Comparison of ENCODE assay signal across 8 cellular contexts in the genomic region with DNA sequence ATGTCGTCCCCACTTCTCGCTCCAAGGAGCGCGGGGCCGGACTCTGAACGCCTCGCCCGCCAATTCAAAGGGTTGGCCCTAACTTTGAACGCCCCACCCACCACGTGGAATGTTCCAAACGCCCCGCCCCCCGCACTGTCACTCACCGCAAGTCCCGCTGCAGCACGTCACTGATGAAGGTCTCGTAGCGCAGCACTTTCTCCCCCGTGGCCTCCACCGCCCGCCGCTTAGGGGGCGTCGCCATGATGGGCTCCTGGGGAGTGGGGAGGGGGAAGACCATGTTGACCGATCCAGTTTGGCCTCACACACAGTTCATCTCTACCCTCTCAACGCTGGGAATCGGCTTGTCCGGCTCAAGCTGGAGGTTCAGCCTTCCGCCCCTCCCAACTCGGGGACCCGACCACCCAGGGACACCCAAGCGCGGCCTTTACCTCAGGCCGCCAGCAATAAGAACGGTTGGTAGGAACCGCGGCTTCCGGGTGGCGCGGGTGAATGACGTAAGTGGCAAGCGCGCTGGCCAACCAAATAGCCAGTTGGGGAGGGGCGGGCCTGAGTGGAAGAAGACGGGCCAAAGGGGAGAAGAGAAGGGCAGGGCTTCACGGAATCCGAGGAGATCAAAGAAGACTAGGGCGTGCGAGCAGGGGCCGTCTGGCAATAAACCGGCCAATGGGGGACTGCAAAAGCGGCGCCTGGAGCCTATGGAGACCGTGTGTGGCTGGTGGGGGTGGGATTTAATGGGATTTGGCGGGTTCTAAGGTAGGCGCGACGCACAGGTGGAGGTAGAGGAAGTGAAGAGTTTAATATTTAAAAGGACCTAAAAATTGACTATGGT. TPM values are rescaled to one million over a fixed set of nuclear protein-coding genes. Genes with fewer than 3 reads are reported as not detected.
DNase-seq lines count a peak whose midpoint lies in the region; ATAC-seq, FAIRE-seq and TF ChIP-seq lines count a peak whose summit lies in the region.

A gene with protein sequence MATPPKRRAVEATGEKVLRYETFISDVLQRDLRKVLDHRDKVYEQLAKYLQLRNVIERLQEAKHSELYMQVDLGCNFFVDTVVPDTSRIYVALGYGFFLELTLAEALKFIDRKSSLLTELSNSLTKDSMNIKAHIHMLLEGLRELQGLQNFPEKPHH (minus strand): TSS at position 497 of the 832 bp plus-strand sequence. CDS start 253 bp downstream, at position 244.

- no peak for TF ChIP-seq RAD21 in HepG2 (CRISPR knock-in tag; IDR thresholded peaks at IDR 0.05)

- H3K4me1 ChIP-seq in BLaER1 treated with 17β-estradiol and CSF1 and Interleukin-3, amounts not matched to agents 10 nM and 100 nM = peaks cover 4 to 46% (median 16%) of the 10 kb centered on the region in 10 experiments; a peak in 17 of 20 replicates
- H3K4me1 ChIP-seq in HepG2 (ENCODE audit: insufficient read depth, low read length) = peaks cover 18% of the 10 kb centered on the region

- peak within 1 kb of the TSS; percentile 88 for H3K4me3 Mint-ChIP-seq in dendritic cell treated with granulocyte-macrophage colony-stimulating factor and Interleukin-4, amounts not matched to agents 40 ng/mL and 50 ng/mL, for 4 days

- POLR2A ChIA-PET in HepG2 (lab: Yijun Ruan, JAX) = no interaction called here

- peaks cover 34 to 85% (median 74%) of the 10 kb centered on the region in 11 experiments for H3K27me3 ChIP-seq in BLaER1 treated with 17β-estradiol and CSF1 and Interleukin-3, amounts not matched to agents 10 nM and 100 nM
- no peaks in the 10 kb centered on the region for H3K27me3 ChIP-seq in HepG2 (ENCODE audit: control insufficient read depth in 1 of 2, insufficient read depth in 2 of 2, low read length in 2 of 2)

- H3K27ac Mint-ChIP-seq in dendritic cell treated with granulocyte-macrophage colony-stimulating factor and Interleukin-4, amounts not matched to agents 40 ng/mL and 50 ng/mL, for 4 days = peak within 1 kb of the TSS; percentile 99

- no peak for TF ChIP-seq CTCF in HepG2 (CRISPR knock-in tag; IDR thresholded peaks at IDR 0.05)

- peaks cover 50% of the 10 kb centered on the region for H3K36me3 Mint-ChIP-seq in dendritic cell treated with granulocyte-macrophage colony-stimulating factor and Interleukin-4, amounts not matched to agents 40 ng/mL and 50 ng/mL, for 4 days (ENCODE audit: low read depth)

- H3K4me3 ChIP-seq in BLaER1 treated with 17β-estradiol and CSF1 and Interleukin-3, amounts not matched to agents 10 nM and 100 nM = peak within 1 kb of the TSS; percentile 55 to 73 (median 66)
- H3K4me3 ChIP-seq in HepG2 (replicated peaks in 1 of 3; ENCODE audit: insufficient read depth in 1 of 3, low read depth in 2 of 3, low read length in 3 of 3) = peak within 1 kb of the TSS; percentile 66 to 75 (median 71)

- DNase-seq in NCI-H774 (lab: John Stamatoyannopoulos, UW) = peak; percentile 85
- peak; percentile 89 for DNase-seq in activated CD4-positive, alpha-beta T cell treated with anti-CD3 and anti-CD28 coated beads, Interleukin-2, amount 50 U/mL, for 4 hours
- DNase-seq in HepG2 (ENCODE audit: low spot score) = peak; percentile 91
- peak; percentile 88 for DNase-seq in stimulated activated CD4-positive, alpha-beta T cell treated with anti-CD3 and anti-CD28 coated beads, Interleukin-4, amount 100 ng/mL, for 1 hour

- 4% methylated on average over 28 of the region's 58 CpGs for WGBS in HepG2 (ENCODE audit: low lambda C conversion rate)

- H3K27me3 Mint-ChIP-seq in dendritic cell treated with granulocyte-macrophage colony-stimulating factor and Interleukin-4, amounts not matched to agents 40 ng/mL and 50 ng/mL, for 4 days = no peaks in the 10 kb centered on the region

- peak within 1 kb of the TSS; percentile 89 to 96 (median 93) for H3K27ac ChIP-seq in BLaER1 treated with 17β-estradiol and CSF1 and Interleukin-3, amounts not matched to agents 10 nM and 100 nM
- peak within 1 kb of the TSS; percentile 97 for H3K27ac ChIP-seq in HepG2 (ENCODE audit: extremely low read length, insufficient read depth, low read length)

- H3K4me2 ChIP-seq in BLaER1 treated with 17β-estradiol and CSF1 and Interleukin-3, amounts not matched to agents 10 nM and 100 nM = peak within 1 kb of the TSS; percentile 43 to 68 (median 61)
- peak within 1 kb of the TSS; percentile 74 for H3K4me2 ChIP-seq in HepG2 (ENCODE audit: low read depth, low read length)

- CTCF ChIA-PET in HepG2 (lab: Yijun Ruan, JAX; ENCODE audit: low intra/inter-chr PET ratio, low total read pairs) = no interaction called here

- no peaks in the 10 kb centered on the region for H3K9me3 Mint-ChIP-seq in dendritic cell treated with granulocyte-macrophage colony-stimulating factor and Interleukin-4, amounts not matched to agents 40 ng/mL and 50 ng/mL, for 4 days

- peak within 1 kb of the TSS; percentile 85 to 93 (median 89) for H3K9ac ChIP-seq in BLaER1 treated with 17β-estradiol and CSF1 and Interleukin-3, amounts not matched to agents 10 nM and 100 nM
- peak within 1 kb of the TSS; percentile 90 for H3K9ac ChIP-seq in HepG2 (ENCODE audit: insufficient read depth, low read depth, low read length)

- H3K4me1 Mint-ChIP-seq in dendritic cell treated with granulocyte-macrophage colony-stimulating factor and Interleukin-4, amounts not matched to agents 40 ng/mL and 50 ng/mL, for 4 days (ENCODE audit: low read depth) = peaks cover 25% of the 10 kb centered on the region

- ATAC-seq in GM19372 (IDR thresholded peaks at IDR 0.05; ENCODE audit: low read depth, unreplicated experiment) (peak; percentile 76), HG03558 (IDR thresholded peaks at IDR 0.05; ENCODE audit: extremely low read depth, unreplicated experiment) (peak; percentile 41), HepG2 (peak; percentile 96)

- peaks cover 14 to 41% (median 35%) of the 10 kb centered on the region in 11 experiments for H3K36me3 ChIP-seq in BLaER1 treated with 17β-estradiol and CSF1 and Interleukin-3, amounts not matched to agents 10 nM and 100 nM
- H3K36me3 ChIP-seq in HepG2 (replicated peaks in 1 of 2; ENCODE audit: control insufficient read depth in 1 of 2, insufficient read depth in 2 of 2, low read length in 2 of 2) = peaks cover 3 to 18% of the 10 kb centered on the region in 2 experiments; a peak in 4 of 5 replicates

- FAIRE-seq in HepG2 (lab: Jason Lieb, UNC) = peak; percentile 64

- no TSS peak for BruUV-seq in HepG2 (replicated peaks; lab: Mats Ljungman, UMichigan)

- peak; percentile 46 to 86 for TF ChIP-seq POLR2A in HepG2 (IDR thresholded peaks at IDR 0.05; ENCODE audit: insufficient read depth in 1 of 2, low read depth in 2 of 2, low read length in 2 of 2)

- peaks cover 0 to 20% (median 0%) of the 10 kb centered on the region in 11 experiments; a peak in 3 of 22 replicates for H4K20me1 ChIP-seq in BLaER1 treated with 17β-estradiol and CSF1 and Interleukin-3, amounts not matched to agents 10 nM and 100 nM
- no peaks in the 10 kb centered on the region for H4K20me1 ChIP-seq in HepG2 (ENCODE audit: insufficient read depth, low read length)

- in situ Hi-C loops in HepG2 (cut with HindIII; ENCODE audit: extremely low pct_ligation_motif_present, low pct_unique_long_range_greater_than_20kb) = no loop called here

- TF ChIP-seq EP300 in HepG2 (IDR thresholded peaks at IDR 0.05; ENCODE audit: low read depth in 2 of 2, low read length in 2 of 2) = no peak
- 0 out of 2 replicates have a peak, but pooled peaks have one; percentile 27 for TF ChIP-seq EP300 in HepG2 (CRISPR knock-in tag; IDR thresholded peaks at IDR 0.05; ENCODE audit: borderline replicate concordance)

- no peak within 1 kb of the TSS for H2AFZ ChIP-seq in HepG2 (ENCODE audit: low read length)

- peaks cover 0 to 10% (median 0%) of the 10 kb centered on the region in 11 experiments; a peak in 1 of 22 replicates for H3K9me3 ChIP-seq in BLaER1 treated with 17β-estradiol and CSF1 and Interleukin-3, amounts not matched to agents 10 nM and 100 nM (replicated peaks in 1 of 11)
- H3K9me3 ChIP-seq in HepG2 (ENCODE audit: low read length) = no peaks in the 10 kb centered on the region

- intact Hi-C loops in dendritic cell treated with granulocyte-macrophage colony-stimulating factor and Interleukin-4, amounts not matched to agents 40 ng/mL and 50 ng/mL, for 4 days (cut with micrococcal nuclease) = loop anchor here (10.0 kb wide), 1 partner anchor 366 kb away; no protein-coding TSS in a partner anchor
- intact Hi-C loops in HepG2 (cut with micrococcal nuclease; ENCODE audit: unreplicated experiment) = no loop called here

- H3K79me2 ChIP-seq in HepG2 (ENCODE audit: insufficient read depth, low read length) = peaks cover 4% of the 10 kb centered on the region

TF ChIP-seq in HepG2, 621 proteins besides CTCF, POLR2A, EP300 and RAD21 (continues in another document):
- TF ChIP-seq KDM2A (CRISPR knock-in tag; IDR thresholded peaks at IDR 0.05; ENCODE audit: borderline replicate concordance, low read depth) = peak; percentile 47; the same call in 1 of the 2 replicates
- TF ChIP-seq NFE2 (CRISPR knock-in tag; IDR thresholded peaks at IDR 0.05) = no peak
- 0 out of 2 replicates have a peak, but pooled peaks have one; percentile 36 for TF ChIP-seq MEIS2 (CRISPR knock-in tag; IDR thresholded peaks at IDR 0.05)
- TF ChIP-seq MAF1 (CRISPR knock-in tag; IDR thresholded peaks at IDR 0.05; ENCODE audit: borderline replicate concordance) = 0 out of 2 replicates have a peak, but pooled peaks have one; percentile 49

RNA-seq across cellular contexts. Expression of the gene that starts here (rescaled TPM):
- 107 and 130 TPM in 2 replicates for total RNA-seq in HepG2 (2016; rRNA removed; fragmentation: Illumina TruSeq; extraction: Trizol)
- 90.1 and 92.2 TPM in 2 replicates for total RNA-seq in HepG2 (2016; cell fraction: cytosol; rRNA removed; fragmentation: Illumina TruSeq; extraction: Trizol; ENCODE audit: low read depth)
- total RNA-seq in HepG2 (2016; cell fraction: insoluble cytoplasmic fraction; rRNA removed; fragmentation: Illumina TruSeq; extraction: Trizol) = 103 and 134 TPM in 2 replicates
- total RNA-seq in HepG2 (2016; cell fraction: membrane; rRNA removed; fragmentation: Illumina TruSeq; extraction: Trizol) = 117 and 127 TPM in 2 replicates
- 43.4 and 44.5 TPM in 2 replicates for total RNA-seq in HepG2 (2016; cell fraction: nucleus; rRNA removed; fragmentation: Illumina TruSeq; extraction: Trizol)
- 104 and 123 TPM in 2 replicates for polyA plus RNA-seq in HepG2 (2011; rRNA removed)
- polyA plus RNA-seq in HepG2 (2011; cell fraction: cytosol; rRNA removed) = 117 and 118 TPM in 2 replicates
- 39.3 and 43.2 TPM in 2 replicates for polyA plus RNA-seq in HepG2 (2011; cell fraction: nucleus; rRNA removed)
- polyA plus RNA-seq in HepG2 (2012) = 76.7 and 90.0 TPM in 2 replicates
- 96.2 and 97.9 TPM in 2 replicates for polyA plus RNA-seq in HepG2 (2016; cell fraction: cytosol; fragmentation: Illumina TruSeq; extraction: Trizol; ENCODE audit: low read depth)
- 123 and 126 TPM in 2 replicates for polyA plus RNA-seq in HepG2 (2016; cell fraction: insoluble cytoplasmic fraction; fragmentation: Illumina TruSeq; extraction: Trizol; ENCODE audit: low read depth)
- polyA plus RNA-seq in HepG2 (2016; cell fraction: membrane; fragmentation: Illumina TruSeq; extraction: Trizol; ENCODE audit: low read depth) = 96.8 and 107 TPM in 2 replicates
- 58.7 and 62.0 TPM in 2 replicates for polyA plus RNA-seq in HepG2 (2016; cell fraction: nucleus; fragmentation: Illumina TruSeq; extraction: Trizol; ENCODE audit: insufficient read depth, low read depth)
- 29.9 and 124 TPM in 2 replicates for polyA minus RNA-seq in HepG2 (2011; rRNA and poly(A)+ RNA removed; ENCODE audit: low replicate concordance)
- polyA minus RNA-seq in HepG2 (2011; cell fraction: cytosol; rRNA and poly(A)+ RNA removed) = 22.0 and 22.2 TPM in 2 replicates
- 46.2 and 52.3 TPM in 2 replicates for polyA minus RNA-seq in HepG2 (2011; cell fraction: nucleus; rRNA and poly(A)+ RNA removed)

Comparison
In these comparisons a context has a peak if more than half of its experiments do, and no peak if none do; other contexts are left out.
1. Peak in every context shown above with its lines: DNase-seq, ATAC-seq, H3K4me3 ChIP-seq and H3K27ac ChIP-seq.
2. ATAC-seq: peak in every context shown above with its lines; median percentile 96 in HepG2; 76 in GM19372; 41 in HG03558.